ENCODE assay signal across 8 cellular contexts in the genomic region with DNA sequence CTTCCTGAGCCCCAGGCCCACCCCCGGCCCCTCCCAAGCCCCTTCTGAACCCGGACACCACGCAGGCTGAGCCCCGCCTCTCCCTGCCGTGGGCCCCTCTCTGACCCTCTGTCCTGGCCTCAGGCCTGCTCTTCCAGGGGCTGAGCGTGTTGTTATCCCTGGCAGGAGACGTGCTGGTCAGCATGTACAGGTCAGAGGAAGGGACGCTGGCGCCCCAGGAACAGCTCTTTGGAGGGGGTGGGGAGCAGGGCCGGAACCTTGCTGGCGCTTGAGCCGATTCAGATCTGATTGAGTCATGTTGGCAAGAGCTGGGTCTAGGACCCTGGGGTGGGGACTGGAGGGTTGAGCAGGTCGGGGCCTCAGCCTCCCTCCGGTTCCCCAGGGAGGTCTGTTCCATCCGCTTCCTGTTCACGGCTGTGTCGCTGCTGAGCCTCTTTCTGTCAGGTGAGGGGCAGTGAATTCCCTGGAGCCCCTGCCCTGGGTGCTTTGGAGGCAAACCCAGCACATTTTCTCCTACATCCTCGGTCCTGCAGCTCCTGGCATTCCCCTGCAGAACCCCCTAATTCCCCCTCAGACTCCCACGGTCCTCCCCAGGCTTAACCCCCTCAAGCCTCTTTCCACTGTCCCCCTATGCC. TPM values are rescaled to one million over a fixed set of nuclear protein-coding genes. Genes with fewer than 3 reads are reported as not detected.
DNase-seq lines count a peak whose midpoint lies in the region; ATAC-seq and TF ChIP-seq lines count a peak whose summit lies in the region.

No MANE protein-coding gene starts in this region.

- H3K27ac Mint-ChIP-seq in nephron: peak overlapping the region; percentile 43 to 57 (median 44)

- intact Hi-C loops in aorta (cut with DNase I): loop anchor here in 1 of 2 donors (5.0 kb wide), 1 partner anchor 45 kb away; a partner anchor contains a TSS

- H3K9me3 Mint-ChIP-seq in nephron: no peaks in the 10 kb centered on the region

- DNase-seq in AG10803 (ENCODE audit: low read depth) (peak; percentile 46), GM19238 (ENCODE audit: insufficient read length, low spot score) (peak; percentile 53), NCI-H345 treated with DMSO at 0.1 percent for 48 hours (lab: John Stamatoyannopoulos, UW; ENCODE audit: unreplicated experiment) (peak; percentile 86), fibroblast of gingiva (ENCODE audit: low read depth) (peak; percentile 27), aorta (peak; percentile 78 to 85)
- peak; percentile 24 for DNase-seq in activated CD8-positive, alpha-beta memory T cell treated with anti-CD3 and anti-CD28 coated beads, Interleukin-2, amount 50 U/mL, for 4 hours

- TF ChIP-seq CTCF in AG10803 (conservative IDR thresholded peaks at IDR 0.05; ENCODE audit: low read length) (peak; percentile 44), nephron (IDR thresholded peaks at IDR 0.05; ENCODE audit: unreplicated experiment in 3 of 3) (peak; percentile 19 to 27 (median 25))

- H3K4me3 ChIP-seq in AG10803 (ENCODE audit: low read length): peak overlapping the region; percentile 71
- H3K4me3 ChIP-seq in aorta (ENCODE audit: low read length in 2 of 2): peak overlapping the region; percentile 2 to 5

- peaks cover 18% of the 10 kb centered on the region for H3K4me1 Mint-ChIP-seq in nephron

- H3K4me3 Mint-ChIP-seq in nephron: peak overlapping the region; percentile 85 to 87 (median 87)

- WGBS in aorta, 2 donors: 1 to 2% methylated on average over 19 of the region's 19 CpGs

- peaks cover 5% of the 10 kb centered on the region for H3K36me3 Mint-ChIP-seq in nephron (ENCODE audit: low read depth)

- H3K9me3 ChIP-seq in aorta (ENCODE audit: control insufficient read depth, low read length): no peaks in the 10 kb centered on the region

- ATAC-seq in aorta (ENCODE audit: low FRiP score) (no peak), GM18907 (IDR thresholded peaks at IDR 0.05; ENCODE audit: unreplicated experiment) (no peak)

- H3K36me3 ChIP-seq in aorta (ENCODE audit: control insufficient read depth in 1 of 2, insufficient read depth in 2 of 2, low read length in 1 of 2): no peaks in the 10 kb centered on the region

- H3K27me3 ChIP-seq in aorta (ENCODE audit: control insufficient read depth in 1 of 2, insufficient read depth in 2 of 2, low read length in 1 of 2): no peaks in the 10 kb centered on the region

- H3K27me3 Mint-ChIP-seq in nephron (ENCODE audit: low read depth): peaks cover 43% of the 10 kb centered on the region

- no peak overlapping the region for H3K27ac ChIP-seq in aorta (ENCODE audit: low read depth in 1 of 2, low read length in 2 of 2)

- no peaks in the 10 kb centered on the region for H3K4me1 ChIP-seq in aorta (ENCODE audit: control insufficient read depth in 1 of 2, insufficient read depth in 2 of 2, low read length in 2 of 2)

RNA-seq across cellular contexts. Expression of a gene that starts 1.9 kb away (rescaled TPM):
- total RNA-seq in aorta: 1 to 10 TPM; 3.3 to 6.0 TPM
- polyA plus RNA-seq in aorta: 1 to 10 TPM; 3.5 to 3.8 TPM

RNA-seq across cellular contexts. Expression of a gene that starts 47.2 kb away (rescaled TPM):
- 100 to 1,000 TPM; 176 to 204 TPM for total RNA-seq in aorta
- 100 to 1,000 TPM in 1 of 2 donors, 10 to 100 TPM in 1; 79.0 to 265 TPM for polyA plus RNA-seq in aorta

RNA-seq across cellular contexts. Expression of a gene that starts 47.2 kb away (rescaled TPM):
- total RNA-seq in aorta: 10 to 100 TPM; 73.3 to 79.3 TPM
- 10 to 100 TPM in 1 of 2 donors, 1 to 10 TPM in 1; 8.5 to 15.5 TPM for polyA plus RNA-seq in aorta

Comparison
In these comparisons a context has a peak if more than half of its experiments do, and no peak if none do; other contexts are left out.
1. DNase-seq: peak in every context shown above with its lines; median percentile 86 in NCI-H345 treated with DMSO at 0.1 percent for 48 hours; 82 in aorta; 53 in GM19238; 46 in AG10803; 27 in fibroblast of gingiva; 24 in activated CD8-positive, alpha-beta memory T cell treated with anti-CD3 and anti-CD28 coated beads, Interleukin-2, amount 50 U/mL, for 4 hours.